8 cellular contexts compared by ENCODE assay signal in genomic region chr4:2962614-2963184, GRCh38. TPM values are rescaled to one million over a fixed set of nuclear protein-coding genes. Genes with fewer than 3 reads are reported as not detected.
DNase-seq lines count a peak whose midpoint lies in the region; ATAC-seq and TF ChIP-seq lines count a peak whose summit lies in the region.

No MANE protein-coding gene starts in this region.

- H3K9me3 Mint-ChIP-seq in activated CD4-positive, alpha-beta memory T cell treated with anti-CD3 and anti-CD28 coated beads for 36 hours = no peaks in the 10 kb centered on the region

- POLR2A ChIA-PET in activated CD4-positive, alpha-beta memory T cell treated with anti-CD3 and anti-CD28 coated beads for 36 hours (lab: Charles Lee) = interaction anchor here (0.7 to 3.6 kb wide), 8 partner anchors 9 to 550 kb away, joined by 3 to 70 read pairs (median 5); no protein-coding TSS in a partner anchor

- H3K27ac ChIP-seq in KOPT-K1 (ENCODE audit: low read depth, low read length, poor library complexity, severe bottlenecking) (peak overlapping the region; percentile 82), foreskin keratinocyte (peak overlapping the region; percentile 72), neutrophil (peak overlapping the region; percentile 68)

- no peaks in the 10 kb centered on the region for H3K27me3 Mint-ChIP-seq in activated CD4-positive, alpha-beta memory T cell treated with anti-CD3 and anti-CD28 coated beads for 36 hours

- H3K4me1 Mint-ChIP-seq in activated CD4-positive, alpha-beta memory T cell treated with anti-CD3 and anti-CD28 coated beads for 36 hours (ENCODE audit: low read depth) = peaks cover 36% of the 10 kb centered on the region

- peaks cover 33% of the 10 kb centered on the region for H3K36me3 ChIP-seq in KOPT-K1 (ENCODE audit: insufficient read depth, low read length)
- no peaks in the 10 kb centered on the region for H3K36me3 ChIP-seq in neutrophil

- H3K9me3 ChIP-seq in KOPT-K1 (ENCODE audit: insufficient read depth, low read length, poor library complexity, severe bottlenecking) (no peaks in the 10 kb centered on the region), neutrophil (no peaks in the 10 kb centered on the region)

- H3K27ac Mint-ChIP-seq in activated CD4-positive, alpha-beta memory T cell treated with anti-CD3 and anti-CD28 coated beads for 36 hours = peak overlapping the region; percentile 94

- no peaks in the 10 kb centered on the region for H3K27me3 ChIP-seq in foreskin keratinocyte
- peaks cover 14% of the 10 kb centered on the region for H3K27me3 ChIP-seq in neutrophil

- peak; percentile 18 for DNase-seq in NCI-H2196 (lab: John Stamatoyannopoulos, UW; ENCODE audit: unreplicated experiment)
- no peak for DNase-seq in NCI-H2196 treated with DMSO at 0.1 percent for 48 hours (lab: John Stamatoyannopoulos, UW; ENCODE audit: unreplicated experiment)
- peak; percentile 57 for DNase-seq in activated CD4-positive, alpha-beta memory T cell treated with anti-CD3 and anti-CD28 coated beads for 36 hours
- DNase-seq in foreskin keratinocyte = peak in 1 of 2 donors; percentile 48

- TF ChIP-seq CTCF in foreskin keratinocyte (conservative IDR thresholded peaks at IDR 0.05) (no peak), neutrophil (IDR thresholded peaks at IDR 0.05) (no peak)

- peaks cover 5% of the 10 kb centered on the region for H3K4me1 ChIP-seq in foreskin keratinocyte
- H3K4me1 ChIP-seq in neutrophil (ENCODE audit: control insufficient read depth in 1 of 2, insufficient read depth in 1 of 2, low read depth in 1 of 2, low read length in 1 of 2) = peaks cover 24 to 27% of the 10 kb centered on the region in 2 experiments

- peaks cover 24% of the 10 kb centered on the region for H3K36me3 Mint-ChIP-seq in activated CD4-positive, alpha-beta memory T cell treated with anti-CD3 and anti-CD28 coated beads for 36 hours

- CTCF ChIA-PET in activated CD4-positive, alpha-beta memory T cell treated with anti-CD3 and anti-CD28 coated beads for 36 hours (lab: Charles Lee) = interaction anchor here (0.7 to 4.2 kb wide), 17 partner anchors 9 to 216 kb away, joined by 3 to 25 read pairs (median 5); no protein-coding TSS in a partner anchor

- intact Hi-C loops in activated CD4-positive, alpha-beta memory T cell treated with anti-CD3 and anti-CD28 coated beads for 36 hours (cut with micrococcal nuclease) = loop anchor here (1.0 to 5.0 kb wide), 9 partner anchors 8 to 545 kb away; partner anchors contain the start of genes CFAP99, FAM193A, HTT and HTT-AS

- ATAC-seq in GM21619 (IDR thresholded peaks at IDR 0.05; ENCODE audit: unreplicated experiment) = peak; percentile 34
- ATAC-seq in foreskin keratinocyte = peak; percentile 23
- ATAC-seq in GM18861 (IDR thresholded peaks at IDR 0.05; ENCODE audit: unreplicated experiment) = no peak

- H3K4me3 ChIP-seq in neutrophil (ENCODE audit: low read depth in 1 of 2, low read length in 1 of 2) = peak overlapping the region; percentile 91 to 95

- peak overlapping the region; percentile 78 for H3K4me3 Mint-ChIP-seq in activated CD4-positive, alpha-beta memory T cell treated with anti-CD3 and anti-CD28 coated beads for 36 hours

RNA-seq across cellular contexts. Expression of gene NOP14, which starts 0.5 kb away (rescaled TPM):
- total RNA-seq in activated CD4-positive, alpha-beta memory T cell treated with anti-CD3 and anti-CD28 coated beads for 36 hours = 10 to 100 TPM; 67.4 to 73.4 TPM
- 42.2 and 52.5 TPM in 2 replicates for total RNA-seq in foreskin keratinocyte
- polyA plus RNA-seq in foreskin keratinocyte = 27.3 and 34.3 TPM in 2 replicates

RNA-seq across cellular contexts. Expression of gene GRK4, which starts 0.7 kb away (rescaled TPM):
- 1 to 10 TPM; 2.3 to 3.0 TPM for total RNA-seq in activated CD4-positive, alpha-beta memory T cell treated with anti-CD3 and anti-CD28 coated beads for 36 hours
- 2.7 and 2.8 TPM in 2 replicates for total RNA-seq in foreskin keratinocyte
- 1.8 and 2.0 TPM in 2 replicates for polyA plus RNA-seq in foreskin keratinocyte
